ENCODE assay signal across 8 cellular contexts in genomic region chr17:74971842-74972106, GRCh38. TPM values are rescaled to one million over a fixed set of nuclear protein-coding genes. Genes with fewer than 3 reads are reported as not detected.
A peak's percentile ranks its signal among the peaks of the same experiment; 100 is the strongest.
DNase-seq lines count a peak whose midpoint lies in the region; ATAC-seq and TF ChIP-seq lines count a peak whose summit lies in the region.

No MANE protein-coding gene starts in this region.

- peak overlapping the region; percentile 21 for H3K4me3 Mint-ChIP-seq in activated CD4-positive, alpha-beta memory T cell treated with anti-CD3 and anti-CD28 coated beads, Interleukin-2, amount 10 ng/mL, durations not matched to agents 7 days and 5 days

- peaks cover 31% of the 10 kb centered on the region for H3K27me3 Mint-ChIP-seq in activated CD4-positive, alpha-beta memory T cell treated with anti-CD3 and anti-CD28 coated beads, Interleukin-2, amount 10 ng/mL, durations not matched to agents 7 days and 5 days

- H3K4me1 ChIP-seq in gastrocnemius medialis = peaks cover 0 to 7% of the 10 kb centered on the region in 2 donors

- H3K27me3 ChIP-seq in gastrocnemius medialis = peaks cover 11 to 28% (median 20%) of the 10 kb centered on the region in 3 donors

- in situ Hi-C loops in gastrocnemius medialis (cut with MboI; ENCODE audit: low sequenced_read_pairs in 4 of 4) = loop anchor here in 1 of 4 donors (25.0 kb wide), 1 partner anchor 216 kb away; the partner anchor contains the start of gene SUMO2

- intact Hi-C loops in gastrocnemius medialis (cut with DNase I; ENCODE audit: low total_unique reads) = no loop called here

- no peaks in the 10 kb centered on the region for H3K36me3 Mint-ChIP-seq in activated CD4-positive, alpha-beta memory T cell treated with anti-CD3 and anti-CD28 coated beads, Interleukin-2, amount 10 ng/mL, durations not matched to agents 7 days and 5 days (ENCODE audit: low read depth)

- H3K27ac ChIP-seq in gastrocnemius medialis = peak overlapping the region in 3 of 4 donors; percentile 58 to 62 (median 58)

- CTCF ChIA-PET in activated CD4-positive, alpha-beta memory T cell treated with anti-CD3 and anti-CD28 coated beads, Interleukin-2, amount 10 ng/mL, durations not matched to agents 7 days and 5 days (lab: Charles Lee) = interaction anchor here (0.6 to 2.4 kb wide), 4 partner anchors 10 to 232 kb away, joined by 3 to 14 read pairs (median 4); partner anchors contain the start of gene CDR2L

- ATAC-seq in gastrocnemius medialis (no peak), GM19397 (IDR thresholded peaks at IDR 0.05; ENCODE audit: unreplicated experiment) (no peak), GM18870 (IDR thresholded peaks at IDR 0.05; ENCODE audit: unreplicated experiment) (no peak)

- H3K36me3 ChIP-seq in gastrocnemius medialis = no peaks in the 10 kb centered on the region

- TF ChIP-seq POLR2A in gastrocnemius medialis (IDR thresholded peaks at IDR 0.05) = no peak

- H3K27ac Mint-ChIP-seq in activated CD4-positive, alpha-beta memory T cell treated with anti-CD3 and anti-CD28 coated beads, Interleukin-2, amount 10 ng/mL, durations not matched to agents 7 days and 5 days = no peak overlapping the region

- TF ChIP-seq CTCF in GM20000 (IDR thresholded peaks at IDR 0.05; ENCODE audit: extremely low read depth, missing control alignments) (no peak), gastrocnemius medialis (IDR thresholded peaks at IDR 0.05 in 4 of 5, conservative IDR thresholded peaks at IDR 0.05 in 1 of 5) (no peak)

- no peaks in the 10 kb centered on the region for H3K9me3 Mint-ChIP-seq in activated CD4-positive, alpha-beta memory T cell treated with anti-CD3 and anti-CD28 coated beads, Interleukin-2, amount 10 ng/mL, durations not matched to agents 7 days and 5 days

- no peaks in the 10 kb centered on the region for H3K9me3 ChIP-seq in gastrocnemius medialis

- H3K4me3 ChIP-seq in iPS-11a (ENCODE audit: low read depth, low read length) (peak overlapping the region; percentile 54), gastrocnemius medialis (peak overlapping the region; percentile 54 to 63 (median 60))

- POLR2A ChIA-PET in activated CD4-positive, alpha-beta memory T cell treated with anti-CD3 and anti-CD28 coated beads, Interleukin-2, amount 10 ng/mL, durations not matched to agents 7 days and 5 days (lab: Charles Lee) = interaction anchor here (1.1 to 2.7 kb wide), 3 partner anchors 10 to 98 kb away, joined by 3 to 16 read pairs (median 5); partner anchors contain the start of genes FDXR and MRPL58

- peaks cover 6% of the 10 kb centered on the region for H3K4me1 Mint-ChIP-seq in activated CD4-positive, alpha-beta memory T cell treated with anti-CD3 and anti-CD28 coated beads, Interleukin-2, amount 10 ng/mL, durations not matched to agents 7 days and 5 days

- DNase-seq in GM20000 (ENCODE audit: low spot score) = peak; percentile 49
- no peak for DNase-seq in activated CD4-positive, alpha-beta memory T cell treated with anti-CD3 and anti-CD28 coated beads, Interleukin-2, amount 10 ng/mL, durations not matched to agents 7 days and 5 days
- no peak for DNase-seq in gastrocnemius medialis
- DNase-seq in cerebellum (ENCODE audit: low spot score) = no peak
- DNase-seq in epidermal melanocyte (ENCODE audit: insufficient read length, low spot score) = no peak

RNA-seq across cellular contexts. Expression of gene HID1, which starts 0.8 kb away (rescaled TPM):
- 1 to 10 TPM in 1 of 2 experiments, under 1 TPM in 1; 0.38 to 1.4 TPM for total RNA-seq in activated CD4-positive, alpha-beta memory T cell treated with anti-CD3 and anti-CD28 coated beads, Interleukin-2, amount 10 ng/mL, durations not matched to agents 7 days and 5 days
- total RNA-seq in gastrocnemius medialis = 1 to 10 TPM; 2.2 to 4.3 (median 2.9) TPM
- 23.0 TPM for total RNA-seq in cerebellum

RNA-seq across cellular contexts. Expression of gene CDR2L, which starts 15.7 kb away (rescaled TPM):
- under 1 TPM; 0.50 to 0.63 TPM for total RNA-seq in activated CD4-positive, alpha-beta memory T cell treated with anti-CD3 and anti-CD28 coated beads, Interleukin-2, amount 10 ng/mL, durations not matched to agents 7 days and 5 days
- total RNA-seq in gastrocnemius medialis (1 to 10 TPM; 1.3 to 3.6 (median 2.6) TPM), cerebellum (7.1 TPM)

RNA-seq across cellular contexts. Expression of gene OTOP3, which starts 36.1 kb away (rescaled TPM):
- not detected for total RNA-seq in activated CD4-positive, alpha-beta memory T cell treated with anti-CD3 and anti-CD28 coated beads, Interleukin-2, amount 10 ng/mL, durations not matched to agents 7 days and 5 days
- total RNA-seq in gastrocnemius medialis (not detected), cerebellum (not detected)

RNA-seq across cellular contexts. Expression of gene MRPL58, which starts 40.7 kb away (rescaled TPM):
- total RNA-seq in activated CD4-positive, alpha-beta memory T cell treated with anti-CD3 and anti-CD28 coated beads, Interleukin-2, amount 10 ng/mL, durations not matched to agents 7 days and 5 days = 10 to 100 TPM; 45.4 to 49.6 TPM
- 100 to 1,000 TPM in 3 of 4 donors, 10 to 100 TPM in 1; 97.9 to 141 (median 107) TPM for total RNA-seq in gastrocnemius medialis
- total RNA-seq in cerebellum = 6.6 TPM

RNA-seq across cellular contexts. Expression of gene OTOP2, which starts 47.7 kb away (rescaled TPM):
- total RNA-seq in activated CD4-positive, alpha-beta memory T cell treated with anti-CD3 and anti-CD28 coated beads, Interleukin-2, amount 10 ng/mL, durations not matched to agents 7 days and 5 days = not detected
- total RNA-seq in gastrocnemius medialis = under 1 TPM in 1 of 4 donors, not detected in 3; 0.19 TPM
- total RNA-seq in cerebellum = not detected
